ENCODE assay signal across 1 cellular context in genomic region chr2:121563754-121564153, GRCh38.
TF ChIP-seq lines count a peak whose summit lies in the region.

No MANE protein-coding gene starts in this region.

TF ChIP-seq in K562, 482 proteins besides CTCF, POLR2A, EP300 and RAD21:
- TF ChIP-seq ZNF431 (CRISPR knock-in tag; IDR thresholded peaks at IDR 0.05) = peak; percentile 97
- TF ChIP-seq ZNF766 (CRISPR knock-in tag; conservative IDR thresholded peaks at IDR 0.05) = peak; percentile 78
- peak; percentile 41 for TF ChIP-seq ZNF280A (IDR thresholded peaks at IDR 0.05; ENCODE audit: low read depth, partially characterized antibody)
- peak in 1 of 2 experiments; percentile 32; a peak in 1 of 4 replicates for TF ChIP-seq TRIM24 (IDR thresholded peaks at IDR 0.05)
TF ChIP-seq in K562: peak in this region for 4; not testable (repeated sequence) for 478.
